ENCODE assay signal across 1 cellular context in genomic region chr5:169083394-169084018, GRCh38.
TF ChIP-seq lines count a peak whose summit lies in the region.

No MANE protein-coding gene starts in this region.

TF ChIP-seq in GM23338, 12 proteins besides CTCF, POLR2A, EP300 and RAD21 (continued from another document):
- TF ChIP-seq REST (IDR thresholded peaks at IDR 0.05; ENCODE audit: unreplicated experiment): no peak
- no peak for TF ChIP-seq POLR2AphosphoS5 (IDR thresholded peaks at IDR 0.05; ENCODE audit: low read depth)
- TF ChIP-seq NANOG (IDR thresholded peaks at IDR 0.05; ENCODE audit: borderline replicate concordance): no peak
- TF ChIP-seq ZNF331 (CRISPR knock-in tag; IDR thresholded peaks at IDR 0.05; ENCODE audit: low read depth): no peak
- TF ChIP-seq EZH2phosphoT487 (IDR thresholded peaks at IDR 0.05; ENCODE audit: unreplicated experiment): no peak
- no peak for TF ChIP-seq EZH2 (IDR thresholded peaks at IDR 0.05; ENCODE audit: low read depth, unreplicated experiment)
- TF ChIP-seq CREB1 (CRISPR knock-in tag; IDR thresholded peaks at IDR 0.05; ENCODE audit: low read depth): no peak
TF ChIP-seq in GM23338: peak in this region for 0.
